15 cellular contexts compared by ENCODE assay signal in the genomic region with DNA sequence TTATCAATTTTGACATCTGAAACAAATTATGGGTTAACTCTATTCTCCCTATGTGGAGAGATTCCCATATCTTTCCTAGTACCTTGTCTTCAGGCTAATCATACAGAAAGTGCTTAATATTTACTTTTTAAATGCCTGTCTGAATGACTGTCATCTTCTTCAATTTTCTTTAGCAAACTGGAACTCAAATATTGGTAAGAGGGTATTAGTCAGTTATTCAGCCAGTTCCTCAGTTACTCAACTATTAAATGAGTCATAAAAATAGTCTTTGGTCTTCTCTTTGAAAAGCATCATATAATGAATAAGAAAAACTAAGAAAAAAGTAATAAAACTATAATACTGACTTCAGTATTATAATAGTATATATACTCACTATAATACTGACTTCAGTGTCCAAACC.
DNase-seq lines count a peak whose midpoint lies in the region; ATAC-seq, FAIRE-seq and TF ChIP-seq lines count a peak whose summit lies in the region.
"Had no signal": no experiment of that assay in that cellular context is flagged by ENCODE, and none has a peak within 500 bp of the region (broad histone marks: within the 10 kb centered on the region; RNA-seq: fewer than 3 reads in every experiment).

No MANE protein-coding gene starts in this region.

- H3K27me3 Mint-ChIP-seq in astrocyte (ENCODE audit: low read depth, unreplicated experiment): no peaks in the 10 kb centered on the region

- no peaks in the 10 kb centered on the region for H3K27me3 ChIP-seq in astrocyte (ENCODE audit: insufficient read depth, low read length)
- no peaks in the 10 kb centered on the region for H3K27me3 ChIP-seq in WERI-Rb-1 (ENCODE audit: insufficient read depth, low read depth, severe bottlenecking)

- H3K4me3 ChIP-seq in astrocyte (ENCODE audit: insufficient read depth, low read depth, low read length) (no peak overlapping the region), skeletal muscle cell (ENCODE audit: low read depth, low read length) (no peak overlapping the region), WERI-Rb-1 (ENCODE audit: low read depth, low read length) (no peak overlapping the region)

- no peaks in the 10 kb centered on the region for H3K9me3 Mint-ChIP-seq in astrocyte (ENCODE audit: unreplicated experiment)

- no peak overlapping the region for H3K4me2 ChIP-seq in astrocyte (ENCODE audit: low read length)

- H3K4me1 Mint-ChIP-seq in astrocyte (ENCODE audit: low read depth, unreplicated experiment): peaks cover 4% of the 10 kb centered on the region
- H3K4me1 Mint-ChIP-seq: CD8-positive, alpha-beta memory T cell had no signal

- no peaks in the 10 kb centered on the region for H4K20me1 ChIP-seq in astrocyte (ENCODE audit: insufficient read depth, low read length)

- H3K9ac ChIP-seq in astrocyte (ENCODE audit: low read length): no peak overlapping the region

- no peak overlapping the region for H3K4me3 Mint-ChIP-seq in astrocyte (ENCODE audit: unreplicated experiment)
- H3K4me3 Mint-ChIP-seq: CD8-positive, alpha-beta memory T cell; HFFc6 had no signal

- H3K36me3 ChIP-seq in astrocyte (ENCODE audit: insufficient read depth, low read length) (no peaks in the 10 kb centered on the region), WERI-Rb-1 (no peaks in the 10 kb centered on the region)

- intact Hi-C loops in left ventricle myocardium superior (cut with micrococcal nuclease): no loop called here

- no peaks in the 10 kb centered on the region for H3K79me2 ChIP-seq in astrocyte (ENCODE audit: insufficient read depth, low read length)

- no peak for FAIRE-seq in astrocyte (lab: Jason Lieb, UNC)

- no peak overlapping the region for H3K27ac ChIP-seq in astrocyte (ENCODE audit: low read depth, low read length)
- H3K27ac ChIP-seq in WERI-Rb-1: no peak overlapping the region

- H2AFZ ChIP-seq in astrocyte (ENCODE audit: low read depth, low read length): no peak overlapping the region

- no peak for ATAC-seq in left ventricle myocardium superior
- ATAC-seq: Right ventricle myocardium inferior had no signal

- DNase-seq in ELR (ENCODE audit: low read depth) (peak; percentile 57), astrocyte (ENCODE audit: low read depth) (peak; percentile 10), fibroblast of peridontal ligament (ENCODE audit: extremely low read depth) (peak; percentile 25), skeletal muscle cell (ENCODE audit: low read depth) (peak; percentile 30), superior temporal gyrus (ENCODE audit: extremely low spot score) (no peak), left ventricle myocardium superior (no peak), WERI-Rb-1 (no peak)
- DNase-seq: CD8-positive, alpha-beta memory T cell; DMS 273 treated with DMSO at 0.1 percent for 48 hours; HFFc6; NCI-H1105 treated with DMSO at 0.1 percent for 48 hours; NCI-H187; NCI-H446 treated with DMSO at 0.1 percent for 48 hours; NCI-H748 treated with DMSO at 0.1 percent for 48 hours had no signal

- H3K4me1 ChIP-seq in astrocyte (ENCODE audit: insufficient read depth, low read length): no peaks in the 10 kb centered on the region

- no peaks in the 10 kb centered on the region for H3K9me3 ChIP-seq in astrocyte (ENCODE audit: insufficient read depth, low read depth, low read length)
- H3K9me3 ChIP-seq in WERI-Rb-1 (ENCODE audit: severe bottlenecking): no peaks in the 10 kb centered on the region

- no peaks in the 10 kb centered on the region for H3K36me3 Mint-ChIP-seq in astrocyte (ENCODE audit: low read depth, unreplicated experiment)
- H3K36me3 Mint-ChIP-seq: CD8-positive, alpha-beta memory T cell had no signal

- no peak overlapping the region for H3K27ac Mint-ChIP-seq in astrocyte (ENCODE audit: unreplicated experiment)
- H3K27ac Mint-ChIP-seq: CD8-positive, alpha-beta memory T cell; HFFc6 had no signal

- TF ChIP-seq CTCF in astrocyte (IDR thresholded peaks at IDR 0.05; ENCODE audit: insufficient read depth, low read depth, low read length) (no peak), WERI-Rb-1 (IDR thresholded peaks at IDR 0.05; ENCODE audit: low read depth, low read length) (no peak)

Comparison
In these comparisons a context has a peak if more than half of its experiments do, and no peak if none do; other contexts are left out.
1. DNase-seq: peak in ELR (single experiment), astrocyte (single experiment), fibroblast of peridontal ligament (single experiment) and skeletal muscle cell (single experiment); none in superior temporal gyrus (single experiment), left ventricle myocardium superior (single experiment) and WERI-Rb-1 (single experiment).